Comparison of ENCODE assay signal across 10 cellular contexts in the genomic region with DNA sequence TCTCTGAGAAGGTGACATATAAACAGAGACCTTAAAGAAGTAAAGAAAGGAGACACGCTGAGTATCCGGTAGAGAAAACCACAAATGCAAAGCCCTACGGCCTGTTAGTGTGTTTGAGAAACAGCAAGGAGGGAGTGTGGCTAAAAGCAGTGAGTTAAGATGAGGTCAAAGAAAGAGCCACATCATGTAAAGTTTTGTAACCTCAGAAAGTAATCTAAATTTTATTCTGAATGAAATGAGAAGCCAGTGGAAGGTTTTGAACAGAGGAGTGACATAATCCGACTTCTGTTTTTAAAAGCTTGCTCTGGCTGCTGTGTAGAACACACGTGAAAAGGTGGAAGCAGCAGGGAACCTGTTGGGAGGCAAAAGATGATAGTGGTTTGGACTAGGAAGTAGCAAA. TPM values are rescaled to one million over a fixed set of nuclear protein-coding genes. Genes with fewer than 3 reads are reported as not detected.
DNase-seq lines count a peak whose midpoint lies in the region; ATAC-seq and FAIRE-seq lines count a peak whose summit lies in the region.
"Had no signal": no experiment of that assay in that cellular context is flagged by ENCODE, and none has a peak within 500 bp of the region (broad histone marks: within the 10 kb centered on the region; RNA-seq: fewer than 3 reads in every experiment).

No MANE protein-coding gene starts in this region.

- H3K4me3 ChIP-seq in trophoblast cell (ENCODE audit: low read depth, low read length) = no peak overlapping the region
- H3K4me3 ChIP-seq: A549, GM23338 had no signal

- no peaks in the 10 kb centered on the region for H3K27me3 ChIP-seq in trophoblast cell (ENCODE audit: insufficient read depth, low read length)

- H2BK12ac ChIP-seq in trophoblast cell (ENCODE audit: low read length) = no peak overlapping the region

- no peak overlapping the region for H3K4me2 ChIP-seq in trophoblast cell (ENCODE audit: low read length)
- H3K4me2 ChIP-seq: A549, GM23338 had no signal

- no peaks in the 10 kb centered on the region for H3K9me3 ChIP-seq in T-helper 17 cell (ENCODE audit: control insufficient read depth, low read length, poor library complexity, severe bottlenecking)
- no peaks in the 10 kb centered on the region for H3K9me3 ChIP-seq in trophoblast cell (ENCODE audit: insufficient read depth, low read depth, low read length)
- H3K9me3 ChIP-seq: A549 had no signal

- POLR2A ChIA-PET in activated CD4-positive, alpha-beta T cell treated with anti-CD3 and anti-CD28 coated beads for 36 hours (lab: Charles Lee) = no interaction called here

- H4K8ac ChIP-seq in trophoblast cell (ENCODE audit: low read depth, low read length) = no peak overlapping the region

- no peak overlapping the region for H4K91ac ChIP-seq in trophoblast cell (ENCODE audit: low read depth, low read length)

- H3K4ac ChIP-seq in trophoblast cell (ENCODE audit: low read depth, low read length) = peak overlapping the region; percentile 21

- peak; percentile 91 for ATAC-seq in activated CD4-positive, alpha-beta T cell treated with anti-CD3 and anti-CD28 coated beads for 36 hours
- ATAC-seq in HG02943 (IDR thresholded peaks at IDR 0.05; ENCODE audit: low read depth, unreplicated experiment) (peak; percentile 89), T-helper 17 cell (peak; percentile 82), left lobe of liver (no peak)
- ATAC-seq: A549, GM23338 had no signal

- peak overlapping the region; percentile 52 for H3K27ac Mint-ChIP-seq in activated CD4-positive, alpha-beta T cell treated with anti-CD3 and anti-CD28 coated beads for 36 hours
- H3K27ac Mint-ChIP-seq in T-helper 17 cell = peak overlapping the region; percentile 88
- H3K27ac Mint-ChIP-seq: GM23338 had no signal

- no CpG with 5 or more reads among the region's 5 CpGs for WGBS in trophoblast cell (ENCODE audit: extremely low coverage, insufficient coverage, insufficient read length)

- no peak overlapping the region for H2AFZ ChIP-seq in trophoblast cell (ENCODE audit: insufficient read depth, low read length, poor library complexity)
- H2AFZ ChIP-seq: GM23338 had no signal

- no peak overlapping the region for H2AK5ac ChIP-seq in trophoblast cell (ENCODE audit: low read length)

- CTCF ChIA-PET in activated CD4-positive, alpha-beta T cell treated with anti-CD3 and anti-CD28 coated beads for 36 hours (lab: Charles Lee) = interaction anchor here (0.7 to 1.2 kb wide), 4 partner anchors 28 to 818 kb away, joined by 3 to 4 read pairs (median 3); partner anchors contain the start of gene PPP2R5E

- H4K12ac ChIP-seq in trophoblast cell (ENCODE audit: low read depth, low read length) = no peak overlapping the region

- peaks cover 4% of the 10 kb centered on the region for H3K79me2 ChIP-seq in trophoblast cell (ENCODE audit: control insufficient read depth, insufficient read depth, low read length, poor library complexity)

- peaks cover 61% of the 10 kb centered on the region for H3K4me1 Mint-ChIP-seq in activated CD4-positive, alpha-beta T cell treated with anti-CD3 and anti-CD28 coated beads for 36 hours
- H3K4me1 Mint-ChIP-seq in T-helper 17 cell = peaks cover 52% of the 10 kb centered on the region

- H3K9me3 Mint-ChIP-seq in activated CD4-positive, alpha-beta T cell treated with anti-CD3 and anti-CD28 coated beads for 36 hours (ENCODE audit: low read depth) = peaks cover 3% of the 10 kb centered on the region
- H3K9me3 Mint-ChIP-seq: GM23338 had no signal

- H3K36me3 ChIP-seq in trophoblast cell (ENCODE audit: control insufficient read depth in 1 of 2, insufficient read depth in 2 of 2, low read length in 2 of 2) = peaks cover 2 to 4% of the 10 kb centered on the region in 2 experiments

- intact Hi-C loops in activated CD4-positive, alpha-beta T cell treated with anti-CD3 and anti-CD28 coated beads for 36 hours (cut with DNase I, micrococcal nuclease) = no loop called here

- H2BK5ac ChIP-seq in trophoblast cell (ENCODE audit: low read depth, low read length, poor library complexity) = no peak overlapping the region

- no peak overlapping the region for H3K27ac ChIP-seq in trophoblast cell (ENCODE audit: low read depth, low read length)
- H3K27ac ChIP-seq: A549 had no signal

- H3K4me3 Mint-ChIP-seq in activated CD4-positive, alpha-beta T cell treated with anti-CD3 and anti-CD28 coated beads for 36 hours = no peak overlapping the region
- H3K4me3 Mint-ChIP-seq in T-helper 17 cell = peak overlapping the region; percentile 62
- H3K4me3 Mint-ChIP-seq: GM23338 had no signal

- no peak for FAIRE-seq in frontal cortex (lab: Jason Lieb, UNC)
- no peak for FAIRE-seq in urothelium cell line (lab: Jason Lieb, UNC)
- FAIRE-seq: A549 had no signal

- no peak overlapping the region for H3K9ac ChIP-seq in trophoblast cell (ENCODE audit: low read length)

- no peak overlapping the region for H3K18ac ChIP-seq in trophoblast cell (ENCODE audit: low read length)

- DNase-seq in activated CD4-positive, alpha-beta T cell treated with anti-CD3 and anti-CD28 coated beads for 36 hours = peak; percentile 27
- no peak for DNase-seq in activated CD4-positive, alpha-beta T cell treated with anti-CD3 and anti-CD28 coated beads, Interleukin-2, amount 50 U/mL, for 48 hours
- DNase-seq in T-helper 17 cell = no peak
- DNase-seq in trophoblast cell = no peak
- DNase-seq in left lobe of liver (ENCODE audit: low spot score) = no peak
- DNase-seq in frontal cortex (ENCODE audit: low spot score in 2 of 2) = no peak
- DNase-seq in urothelium cell line (ENCODE audit: low spot score) = no peak

- no peak overlapping the region for H3K23ac ChIP-seq in trophoblast cell (ENCODE audit: low read length)

- H3K14ac ChIP-seq in trophoblast cell (ENCODE audit: low read length) = no peak overlapping the region

- no peaks in the 10 kb centered on the region for H3K27me3 Mint-ChIP-seq in activated CD4-positive, alpha-beta T cell treated with anti-CD3 and anti-CD28 coated beads for 36 hours
- H3K27me3 Mint-ChIP-seq in T-helper 17 cell = no peaks in the 10 kb centered on the region

- no peaks in the 10 kb centered on the region for H3K79me1 ChIP-seq in trophoblast cell (ENCODE audit: low read length)

- H2BK120ac ChIP-seq in trophoblast cell (ENCODE audit: insufficient read depth, low read length, poor library complexity) = no peak overlapping the region

- H3K4me1 ChIP-seq in trophoblast cell (ENCODE audit: control insufficient read depth in 1 of 2, insufficient read depth in 2 of 2, low read length in 2 of 2) = peaks cover 0 to 2% of the 10 kb centered on the region in 2 experiments

- peaks cover 16% of the 10 kb centered on the region for H3K36me3 Mint-ChIP-seq in activated CD4-positive, alpha-beta T cell treated with anti-CD3 and anti-CD28 coated beads for 36 hours (ENCODE audit: low read depth)
- peaks cover 3% of the 10 kb centered on the region for H3K36me3 Mint-ChIP-seq in T-helper 17 cell (ENCODE audit: low read depth)

RNA-seq across cellular contexts. Expression of gene PPP2R5E, which starts 32.6 kb away (rescaled TPM):
- total RNA-seq in activated CD4-positive, alpha-beta T cell treated with anti-CD3 and anti-CD28 coated beads for 36 hours = 10 to 100 TPM; 38.4 to 40.4 TPM
- 10 to 100 TPM; 38.5 to 44.3 TPM for total RNA-seq in T-helper 17 cell
- 42.1 TPM in 2 replicates for polyA plus RNA-seq in trophoblast cell (2013)
- 13.7 TPM for total RNA-seq in left lobe of liver
- 35.1 TPM for total RNA-seq in frontal cortex
